Comparison of ENCODE assay signal across 8 cellular contexts in genomic region chr1:26723013-26723991, GRCh38.
DNase-seq lines count a peak whose midpoint lies in the region; ATAC-seq and TF ChIP-seq lines count a peak whose summit lies in the region.

No MANE protein-coding gene starts in this region.

- no peaks in the 10 kb centered on the region for H3K9me3 ChIP-seq in MM.1S (replicated peaks; ENCODE audit: insufficient read depth, low read length)

- no peak overlapping the region for H2AFZ ChIP-seq in MM.1S (ENCODE audit: low read length)

- no peaks in the 10 kb centered on the region for H3K9me2 ChIP-seq in MM.1S (replicated peaks; ENCODE audit: insufficient read depth, low read length)

- no peak for TF ChIP-seq POLR2A in GM18505 (IDR thresholded peaks at IDR 0.05; ENCODE audit: borderline replicate concordance, extremely low read depth, insufficient read depth, insufficient read length)

- H3K79me2 ChIP-seq in MM.1S (ENCODE audit: low read length): peaks cover 98% of the 10 kb centered on the region

- H3K27me3 ChIP-seq in MM.1S (replicated peaks; ENCODE audit: insufficient read depth, low read length): no peaks in the 10 kb centered on the region

- H3K4me1 ChIP-seq in MM.1S (ENCODE audit: low read length): peaks cover 84% of the 10 kb centered on the region

- peaks cover 55% of the 10 kb centered on the region for H4K20me1 ChIP-seq in MM.1S (ENCODE audit: insufficient read depth, low read length)

- peak overlapping the region; percentile 35; the same call in 1 of the 2 replicates for H3K4me2 ChIP-seq in MM.1S (ENCODE audit: low read depth, low read length)

- H3K4me3 ChIP-seq in MM.1S (ENCODE audit: low read length): no peak overlapping the region

- ATAC-seq in GM18505 (IDR thresholded peaks at IDR 0.05; ENCODE audit: unreplicated experiment) (no peak), GM19397 (IDR thresholded peaks at IDR 0.05; ENCODE audit: unreplicated experiment) (no peak)

- H3K27ac ChIP-seq in MM.1S (ENCODE audit: low read length): peak overlapping the region; percentile 24; the same call in 1 of the 2 replicates

- H3F3A ChIP-seq in MM.1S (ENCODE audit: insufficient read depth, low read length): peaks cover 32% of the 10 kb centered on the region

- H3K9ac ChIP-seq in MM.1S (ENCODE audit: low read length): no peak overlapping the region

- peaks cover 2% of the 10 kb centered on the region; the same call in 1 of the 2 replicates for H3K36me3 ChIP-seq in MM.1S (replicated peaks; ENCODE audit: insufficient read depth, low read length)

- TF ChIP-seq CTCF in MM.1S (IDR thresholded peaks at IDR 0.05; ENCODE audit: low read length): no peak

- DNase-seq in DMS153 (lab: John Stamatoyannopoulos, UW) (peak; percentile 86), MM.1S (peak; percentile 26), T follicular helper cell (ENCODE audit: low read depth) (peak; percentile 30), brain pericyte (ENCODE audit: low read depth, low spot score) (peak; percentile 83), hypothalamus (lab: John Stamatoyannopoulos, UW) (peak in 48 of 51 donors; percentile 12 to 88 (median 47)), putamen (ENCODE audit: low spot score) (peak; percentile 73)

Comparison
In these comparisons a context has a peak if more than half of its experiments do, and no peak if none do; other contexts are left out.
1. DNase-seq: peak in every context shown above with its lines; median percentile 86 in DMS153; 83 in brain pericyte; 73 in putamen; 47 in hypothalamus; 30 in T follicular helper cell; 26 in MM.1S.